In the genomic region with DNA sequence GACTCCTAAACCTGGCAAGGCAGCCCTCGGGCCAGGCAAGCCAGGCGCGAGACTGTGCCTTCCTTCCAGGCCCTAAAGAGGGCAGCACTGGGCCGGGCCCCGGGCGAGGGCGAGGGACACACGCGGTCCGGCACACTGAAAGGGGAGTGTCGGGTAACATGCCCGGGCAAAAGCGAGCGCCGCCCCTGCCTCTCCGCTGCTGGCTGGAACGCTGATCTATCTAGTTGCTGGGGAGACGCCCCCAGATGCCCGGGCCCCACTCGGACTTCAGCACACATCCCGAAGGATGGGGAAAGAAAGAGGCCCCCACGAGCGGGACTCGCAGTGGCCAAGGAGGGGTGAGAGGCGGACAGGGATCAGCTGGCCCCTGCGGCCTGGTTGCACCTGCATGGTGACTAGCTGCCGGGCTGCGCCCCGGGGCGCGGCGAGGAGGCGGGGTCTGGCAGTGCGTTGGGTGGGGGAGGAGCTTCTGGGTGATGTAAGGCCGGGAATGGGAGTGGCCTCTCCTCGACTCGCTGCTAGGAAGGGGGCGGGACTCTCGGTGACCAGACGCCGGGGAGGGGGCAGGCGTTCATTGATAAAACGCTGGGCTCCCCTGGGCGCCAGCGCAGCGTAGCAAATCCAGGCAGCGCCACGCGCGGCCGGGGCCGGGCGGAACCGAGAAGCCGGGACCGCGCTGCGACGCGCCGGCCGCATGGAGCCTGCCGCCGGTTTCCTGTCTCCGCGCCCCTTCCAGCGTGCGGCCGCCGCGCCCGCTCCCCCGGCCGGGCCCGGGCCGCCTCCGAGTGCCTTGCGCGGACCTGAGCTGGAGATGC, we compare ENCODE assay signal across 8 cellular contexts. TPM values are rescaled to one million over a fixed set of nuclear protein-coding genes. Genes with fewer than 3 reads are reported as not detected.
A peak's percentile ranks its signal among the peaks of the same experiment; 100 is the strongest.
DNase-seq lines count a peak whose midpoint lies in the region; ATAC-seq and TF ChIP-seq lines count a peak whose summit lies in the region.

A gene (plus strand): TSS at position 608 of the 815 bp plus-strand sequence. CDS start 87 bp downstream, at position 695.

- TF ChIP-seq CTCF in Loucy (conservative IDR thresholded peaks at IDR 0.05; ENCODE audit: low read length): peak; percentile 79

- H3K4me3 ChIP-seq in H7 (ENCODE audit: insufficient read depth, low read depth, low read length): peak within 1 kb of the TSS; percentile 84
- H3K4me3 ChIP-seq in Loucy (ENCODE audit: low read length, poor library complexity, severe bottlenecking): peak within 1 kb of the TSS; percentile 86

- H2AFZ ChIP-seq in Loucy (ENCODE audit: low read length): peak within 1 kb of the TSS; percentile 93

- H3K27me3 Mint-ChIP-seq in natural killer cell treated with Interleukin-12 subunit alpha and Interleukin-12 subunit beta and Interleukin-15 and Interleukin-18, amount 100 ng/mL, for 72 hours: no peaks in the 10 kb centered on the region

- peak; percentile 93 to 95 for ATAC-seq in natural killer cell treated with Interleukin-12 subunit alpha and Interleukin-12 subunit beta and Interleukin-15 and Interleukin-18, amount 100 ng/mL, for 72 hours
- ATAC-seq in stimulated activated naive CD8-positive, alpha-beta T cell treated with anti-CD3 and anti-CD28 coated beads, Interleukin-15, Interleukin-2, amounts not matched to agents 100 U/mL and 50 U/mL, for 24 hours: peak; percentile 82

- peak; percentile 99 for DNase-seq in G401 (ENCODE audit: low spot score)
- DNase-seq in H7: peak; percentile 97
- peak; percentile 96 for DNase-seq in activated T-helper 9 cell treated with anti-CD3 and anti-CD28 coated beads, Interleukin-2, amount 50 U/mL, for 16 hours (ENCODE audit: low read depth)
- peak; percentile 96 for DNase-seq in fibroblast of peridontal ligament (ENCODE audit: extremely low read depth)
- DNase-seq in natural killer cell treated with Interleukin-12 subunit alpha and Interleukin-12 subunit beta and Interleukin-15 and Interleukin-18, amount 100 ng/mL, for 72 hours (ENCODE audit: low spot score): peak; percentile 96
- peak; percentile 99 for DNase-seq in stimulated activated naive CD8-positive, alpha-beta T cell treated with anti-CD3 and anti-CD28 coated beads, Interleukin-15, Interleukin-2, amounts not matched to agents 100 U/mL and 50 U/mL, for 24 hours

- H3K9me3 ChIP-seq in Loucy (ENCODE audit: insufficient read depth, low read depth, low read length): no peaks in the 10 kb centered on the region

- no peaks in the 10 kb centered on the region for H4K20me1 ChIP-seq in Loucy (ENCODE audit: insufficient read depth, low read length, poor library complexity, severe bottlenecking)

- H3K27me3 ChIP-seq in H7 (ENCODE audit: control insufficient read depth, insufficient read depth, low read length) (peaks cover 6% of the 10 kb centered on the region; the same call in 1 of the 2 replicates), Loucy (ENCODE audit: insufficient read depth, low read length, poor library complexity, severe bottlenecking) (no peaks in the 10 kb centered on the region)

- peak within 1 kb of the TSS; percentile 93 to 95 for H3K27ac Mint-ChIP-seq in natural killer cell treated with Interleukin-12 subunit alpha and Interleukin-12 subunit beta and Interleukin-15 and Interleukin-18, amount 100 ng/mL, for 72 hours

- H3K9me2 ChIP-seq in Loucy (replicated peaks; ENCODE audit: low read depth, low read length): no peaks in the 10 kb centered on the region

- H3K4me3 Mint-ChIP-seq in natural killer cell treated with Interleukin-12 subunit alpha and Interleukin-12 subunit beta and Interleukin-15 and Interleukin-18, amount 100 ng/mL, for 72 hours: peak within 1 kb of the TSS; percentile 97

- H3K4me1 ChIP-seq in Loucy (ENCODE audit: insufficient read depth, low read length, poor library complexity, severe bottlenecking): no peaks in the 10 kb centered on the region

- H3K36me3 Mint-ChIP-seq in natural killer cell treated with Interleukin-12 subunit alpha and Interleukin-12 subunit beta and Interleukin-15 and Interleukin-18, amount 100 ng/mL, for 72 hours: peaks cover 7% of the 10 kb centered on the region

- H3K9ac ChIP-seq in Loucy (ENCODE audit: low read depth, low read length, poor library complexity, severe bottlenecking): peak within 1 kb of the TSS; percentile 93

- H3K79me2 ChIP-seq in Loucy (ENCODE audit: insufficient read depth, low read length): peaks cover 4% of the 10 kb centered on the region

- H3K4me2 ChIP-seq in Loucy (ENCODE audit: low read depth, low read length, poor library complexity, severe bottlenecking): peak within 1 kb of the TSS; percentile 84

- TF ChIP-seq POLR2A in Raji (IDR thresholded peaks at IDR 0.05; ENCODE audit: insufficient read depth, low read depth, low read length): peak; percentile 96

- peaks cover 20 to 22% of the 10 kb centered on the region in 2 donors for H3K4me1 Mint-ChIP-seq in natural killer cell treated with Interleukin-12 subunit alpha and Interleukin-12 subunit beta and Interleukin-15 and Interleukin-18, amount 100 ng/mL, for 72 hours (ENCODE audit: low read depth in 2 of 2)

- no peaks in the 10 kb centered on the region for H3K9me3 Mint-ChIP-seq in natural killer cell treated with Interleukin-12 subunit alpha and Interleukin-12 subunit beta and Interleukin-15 and Interleukin-18, amount 100 ng/mL, for 72 hours

- in situ Hi-C loops in G401 (cut with HindIII; ENCODE audit: low sequenced_read_pairs): no loop called here

- H3F3A ChIP-seq in Loucy (ENCODE audit: low read depth): 0 out of 2 replicates have a peak, but pooled peaks cover 2% of the 10 kb centered on the region

- H3K36me3 ChIP-seq in H7 (replicated peaks; ENCODE audit: control insufficient read depth, insufficient read depth, low read length) (peaks cover 16% of the 10 kb centered on the region), Loucy (ENCODE audit: insufficient read depth, low read length) (no peaks in the 10 kb centered on the region)

RNA-seq across cellular contexts. Expression of the gene that starts here (rescaled TPM):
- 8.0 and 8.5 TPM in 2 replicates for total RNA-seq in G401 (2014; rRNA removed; shearing (Covaris generic))
- total RNA-seq in H7 (2014; rRNA removed; shearing (Covaris generic)): 4.9 and 10.1 TPM in 2 replicates
- total RNA-seq in natural killer cell treated with Interleukin-12 subunit alpha and Interleukin-12 subunit beta and Interleukin-15 and Interleukin-18, amount 100 ng/mL, for 72 hours: 10 to 100 TPM; 27.4 to 64.3 TPM

Comparison
In these comparisons a context has a peak if more than half of its experiments do, and no peak if none do; other contexts are left out.
1. Peak in every context shown above with its lines: DNase-seq, ATAC-seq and H3K4me3 ChIP-seq.